14 cellular contexts compared by ENCODE assay signal in genomic region chr20:54550776-54551396, GRCh38.
"Had no signal": no experiment of that assay in that cellular context is flagged by ENCODE, and none has a peak within 500 bp of the region (broad histone marks: within the 10 kb centered on the region; RNA-seq: fewer than 3 reads in every experiment).

No MANE protein-coding gene starts in this region.

- H3K27ac Mint-ChIP-seq: activated B cell treated with CpG ODN at 0.5 μM for 24 hours; mesothelial cell of epicardium; neural progenitor cell; stimulated activated naive CD8-positive, alpha-beta T cell treated with anti-CD3 and anti-CD28 coated beads, Interleukin-15, Interleukin-2, amounts not matched to agents 100 ng/mL and 50 ng/mL, for 24 hours had no signal

- ATAC-seq: pancreas had no signal

- H3K4me2 ChIP-seq: hepatocyte, neural progenitor cell had no signal

- H3K36me3 ChIP-seq: neural progenitor cell, pancreas had no signal

- H3K9me3 ChIP-seq: pancreas, testis had no signal

- H3K27ac ChIP-seq: hepatocyte, neural progenitor cell, pancreas, testis had no signal

- H3K9ac ChIP-seq: neural progenitor cell had no signal

- H3K4me3 ChIP-seq: hepatocyte, neural progenitor cell, pancreas, testis had no signal

- H3K27me3 ChIP-seq: hepatocyte, neural progenitor cell, pancreas, testis had no signal

- FAIRE-seq: pancreas, TTC549 had no signal

- H3K4me1 ChIP-seq: neural progenitor cell, pancreas, testis had no signal

- H3K4me1 Mint-ChIP-seq: activated B cell treated with CpG ODN at 0.5 μM for 24 hours, mesothelial cell of epicardium had no signal

- H2AFZ ChIP-seq: hepatocyte, neural progenitor cell had no signal

- H3K4me3 Mint-ChIP-seq: activated B cell treated with CpG ODN at 0.5 μM for 24 hours; mesothelial cell of epicardium; neural progenitor cell; stimulated activated naive CD8-positive, alpha-beta T cell treated with anti-CD3 and anti-CD28 coated beads, Interleukin-15, Interleukin-2, amounts not matched to agents 100 ng/mL and 50 ng/mL, for 24 hours had no signal

- DNase-seq: activated B cell treated with CpG ODN at 0.5 μM for 24 hours; activated naive CD4-positive, alpha-beta T cell treated with Interleukin-2 at 50 U/mL for 16 hours; activated T-cell treated with anti-CD3 and anti-CD28 coated beads, Interleukin-2, amount 50 U/mL, for 1 hour; pancreas; stimulated activated CD4-positive, alpha-beta T cell treated with anti-CD3 and anti-CD28 coated beads, Interleukin-12 subunit alpha, Interleukin-12 subunit beta, amount 100 ng/mL, for 4 hours; stimulated activated CD4-positive, alpha-beta T cell treated with anti-CD3 and anti-CD28 coated beads, Interleukin-2, amount 100 ng/mL, for 48 hours; stimulated activated CD8-positive, alpha-beta memory T cell treated with anti-CD3 and anti-CD28 coated beads, Interleukin-4, amount 100 ng/mL, for 48 hours; T-helper 2 cell; testis had no signal

- H3K9me3 Mint-ChIP-seq: activated B cell treated with CpG ODN at 0.5 μM for 24 hours; mesothelial cell of epicardium; stimulated activated naive CD8-positive, alpha-beta T cell treated with anti-CD3 and anti-CD28 coated beads, Interleukin-15, Interleukin-2, amounts not matched to agents 100 ng/mL and 50 ng/mL, for 24 hours had no signal

- H3K36me3 Mint-ChIP-seq: mesothelial cell of epicardium had no signal
